Comparison of ENCODE assay signal across 18 cellular contexts in genomic region chr5:119010206-119010605, GRCh38. TPM values are rescaled to one million over a fixed set of nuclear protein-coding genes. Genes with fewer than 3 reads are reported as not detected.
DNase-seq lines count a peak whose midpoint lies in the region; ATAC-seq, FAIRE-seq and TF ChIP-seq lines count a peak whose summit lies in the region.
"Had no signal": no experiment of that assay in that cellular context is flagged by ENCODE, and none has a peak within 500 bp of the region (broad histone marks: within the 10 kb centered on the region; RNA-seq: fewer than 3 reads in every experiment).

No MANE protein-coding gene starts in this region.

- no peak for FAIRE-seq in HepG2 (lab: Jason Lieb, UNC)
- no peak for FAIRE-seq in K562 (lab: Jason Lieb, UNC)
- FAIRE-seq: A549, D721Med, G401.6, GM12892 had no signal

- H3K79me2 ChIP-seq in HepG2 (ENCODE audit: insufficient read depth, low read length) (no peaks in the 10 kb centered on the region), K562 (ENCODE audit: control insufficient read depth, insufficient read depth, low read length) (no peaks in the 10 kb centered on the region)

- H3K4me2 ChIP-seq in HepG2 (ENCODE audit: low read depth, low read length) (no peak overlapping the region), K562 (ENCODE audit: insufficient read depth, low read length) (no peak overlapping the region)
- H3K4me2 ChIP-seq: A549; BLaER1 treated with 17β-estradiol and CSF1 and Interleukin-3, amounts not matched to agents 10 nM and 100 nM had no signal

- CTCF ChIA-PET in HepG2 (lab: Yijun Ruan, JAX; ENCODE audit: low intra/inter-chr PET ratio, low total read pairs) (no interaction called here), K562 (lab: Yijun Ruan, JAX; ENCODE audit: low intra/inter-chr PET ratio) (no interaction called here)

- WGBS in HepG2 (ENCODE audit: low lambda C conversion rate) = 80% methylated on average over 6 of the region's 6 CpGs
- 94% methylated on average over 6 of the region's 6 CpGs for WGBS in right lobe of liver (ENCODE audit: insufficient coverage, low coverage, low lambda C conversion rate, missing lambda C conversion rate)
- 45% methylated on average over 6 of the region's 6 CpGs for WGBS in K562 (ENCODE audit: insufficient coverage, low coverage, missing lambda C conversion rate)
- 91 to 95% methylated on average over 6 of the region's 6 CpGs for WGBS in esophagus squamous epithelium, 2 donors

- no peak for DNase-seq in HepG2 (ENCODE audit: low spot score)
- DNase-seq in right lobe of liver = no peak
- DNase-seq in K562 (ENCODE audit: extremely low read depth in 1 of 4, low spot score in 3 of 4) = no peak
- no peak for DNase-seq in esophagus squamous epithelium (lab: John Stamatoyannopoulos, UW)
- DNase-seq: AML-193; Caco-2; Calu3; CD4-positive, alpha-beta T cell; CD8-positive, alpha-beta T cell; DMS79 treated with DMSO at 0.1 percent for 48 hours; GF-D8 had no signal

- in situ Hi-C loops in HepG2 (cut with HindIII; ENCODE audit: extremely low pct_ligation_motif_present, low pct_unique_long_range_greater_than_20kb) (no loop called here), K562 (cut with MboI) (no loop called here)

- BruUV-seq in HepG2 (replicated peaks; lab: Mats Ljungman, UMichigan) = no TSS peak
- BruUV-seq in K562 (replicated peaks; lab: Mats Ljungman, UMichigan) = no TSS peak

- H3K27me3 ChIP-seq in HepG2 (ENCODE audit: control insufficient read depth in 1 of 2, insufficient read depth in 2 of 2, low read length in 2 of 2) (no peaks in the 10 kb centered on the region; a peak in 1 of 5 replicates), right lobe of liver (no peaks in the 10 kb centered on the region), K562 (ENCODE audit: control insufficient read depth in 2 of 2, insufficient read depth in 2 of 2, low read length in 2 of 2) (no peaks in the 10 kb centered on the region), esophagus squamous epithelium (no peaks in the 10 kb centered on the region)
- H3K27me3 ChIP-seq: BLaER1 treated with 17β-estradiol and CSF1 and Interleukin-3, amounts not matched to agents 10 nM and 100 nM had no signal

- TF ChIP-seq RAD21 in HepG2 (CRISPR knock-in tag; IDR thresholded peaks at IDR 0.05) (no peak), K562 (CRISPR knock-in tag; conservative IDR thresholded peaks at IDR 0.05 in 1 of 2, IDR thresholded peaks at IDR 0.05 in 1 of 2) (no peak)

- H2AFZ ChIP-seq in HepG2 (ENCODE audit: low read length) = no peak overlapping the region
- H2AFZ ChIP-seq in K562 (ENCODE audit: low read depth, low read length) = peak overlapping the region; percentile 62

- H3K36me3 ChIP-seq in HepG2 (replicated peaks in 1 of 2; ENCODE audit: control insufficient read depth in 1 of 2, insufficient read depth in 2 of 2, low read length in 2 of 2) (no peaks in the 10 kb centered on the region), right lobe of liver (no peaks in the 10 kb centered on the region), K562 (ENCODE audit: control insufficient read depth, insufficient read depth, low read length) (no peaks in the 10 kb centered on the region), esophagus squamous epithelium (no peaks in the 10 kb centered on the region)
- H3K36me3 ChIP-seq: BLaER1 treated with 17β-estradiol and CSF1 and Interleukin-3, amounts not matched to agents 10 nM and 100 nM had no signal

- intact Hi-C loops in HepG2 (cut with micrococcal nuclease; ENCODE audit: unreplicated experiment) = no loop called here
- intact Hi-C loops in right lobe of liver (cut with DNase I) = no loop called here
- intact Hi-C loops in K562 (cut with micrococcal nuclease) = no loop called here
- intact Hi-C loops in esophagus squamous epithelium (cut with DNase I) = no loop called here

- no peak for TF ChIP-seq POLR2A in HepG2 (IDR thresholded peaks at IDR 0.05; ENCODE audit: insufficient read depth in 1 of 2, low read depth in 2 of 2, low read length in 2 of 2)
- no peak for TF ChIP-seq POLR2A in right lobe of liver (IDR thresholded peaks at IDR 0.05)
- no peak for TF ChIP-seq POLR2A in K562 (conservative IDR thresholded peaks at IDR 0.05)
- no peak for TF ChIP-seq POLR2A in esophagus squamous epithelium (IDR thresholded peaks at IDR 0.05)

- H3K4me3 ChIP-seq in HepG2 (replicated peaks in 1 of 3; ENCODE audit: insufficient read depth in 1 of 3, low read depth in 2 of 3, low read length in 3 of 3) (no peak overlapping the region), right lobe of liver (no peak overlapping the region), K562 (no peak overlapping the region), esophagus squamous epithelium (no peak overlapping the region)
- H3K4me3 ChIP-seq: A549; BLaER1 treated with 17β-estradiol and CSF1 and Interleukin-3, amounts not matched to agents 10 nM and 100 nM had no signal

- H4K20me1 ChIP-seq in HepG2 (ENCODE audit: insufficient read depth, low read length) (no peaks in the 10 kb centered on the region), K562 (replicated peaks; ENCODE audit: control insufficient read depth, insufficient read depth, low read length) (no peaks in the 10 kb centered on the region)
- H4K20me1 ChIP-seq: BLaER1 treated with 17β-estradiol and CSF1 and Interleukin-3, amounts not matched to agents 10 nM and 100 nM had no signal

- H3K9ac ChIP-seq in HepG2 (ENCODE audit: insufficient read depth, low read depth, low read length) = no peak overlapping the region
- no peak overlapping the region for H3K9ac ChIP-seq in K562 (ENCODE audit: insufficient read depth in 1 of 2, low read depth in 2 of 2, low read length in 2 of 2)
- H3K9ac ChIP-seq: BLaER1 treated with 17β-estradiol and CSF1 and Interleukin-3, amounts not matched to agents 10 nM and 100 nM had no signal

- peaks cover 31% of the 10 kb centered on the region for H3K4me1 ChIP-seq in HepG2 (ENCODE audit: insufficient read depth, low read length)
- peaks cover 0 to 18% (median 5%) of the 10 kb centered on the region in 4 donors for H3K4me1 ChIP-seq in right lobe of liver
- H3K4me1 ChIP-seq in K562 (replicated peaks in 1 of 2; ENCODE audit: control insufficient read depth in 2 of 2, insufficient read depth in 2 of 2, low read length in 2 of 2) = no peaks in the 10 kb centered on the region
- no peaks in the 10 kb centered on the region for H3K4me1 ChIP-seq in esophagus squamous epithelium
- H3K4me1 ChIP-seq: BLaER1 treated with 17β-estradiol and CSF1 and Interleukin-3, amounts not matched to agents 10 nM and 100 nM had no signal

- POLR2A ChIA-PET in HepG2 (lab: Yijun Ruan, JAX) = no interaction called here
- POLR2A ChIA-PET in K562 (lab: Yijun Ruan, JAX) = no interaction called here

- H3K9me1 ChIP-seq in K562 (ENCODE audit: control insufficient read depth, insufficient read depth, low read length) = no peaks in the 10 kb centered on the region

- H3K27ac ChIP-seq in HepG2 (ENCODE audit: extremely low read length, insufficient read depth, low read length) (no peak overlapping the region), right lobe of liver (no peak overlapping the region), K562 (ENCODE audit: extremely low read depth, low read depth, low read length) (no peak overlapping the region), esophagus squamous epithelium (no peak overlapping the region)
- H3K27ac ChIP-seq: A549; BLaER1 treated with 17β-estradiol and CSF1 and Interleukin-3, amounts not matched to agents 10 nM and 100 nM; C4-2B had no signal

- ATAC-seq in HepG2 (no peak), right lobe of liver (no peak), K562 (no peak), GM18498 (IDR thresholded peaks at IDR 0.05; ENCODE audit: unreplicated experiment) (no peak)
- ATAC-seq: A549; CD8-positive, alpha-beta T cell had no signal

- H3K9me3 ChIP-seq in HepG2 (ENCODE audit: low read length) = no peaks in the 10 kb centered on the region
- no peaks in the 10 kb centered on the region for H3K9me3 ChIP-seq in right lobe of liver
- H3K9me3 ChIP-seq in K562 (replicated peaks; ENCODE audit: control insufficient read depth, insufficient read depth, low read depth, low read length) = no peaks in the 10 kb centered on the region
- no peaks in the 10 kb centered on the region for H3K9me3 ChIP-seq in esophagus squamous epithelium
- H3K9me3 ChIP-seq: A549, Caco-2 had no signal

- no peak for TF ChIP-seq CTCF in HepG2 (CRISPR knock-in tag; IDR thresholded peaks at IDR 0.05)
- TF ChIP-seq CTCF in right lobe of liver (IDR thresholded peaks at IDR 0.05) = no peak
- no peak for TF ChIP-seq CTCF in K562 (IDR thresholded peaks at IDR 0.05 in 2 of 3, conservative IDR thresholded peaks at IDR 0.05 in 1 of 3; ENCODE audit: insufficient read depth in 2 of 3, low read depth in 1 of 3, low read length in 3 of 3)
- no peak for TF ChIP-seq CTCF in esophagus squamous epithelium (IDR thresholded peaks at IDR 0.05)

- TF ChIP-seq EP300 in HepG2 (IDR thresholded peaks at IDR 0.05; ENCODE audit: low read depth in 2 of 2, low read length in 2 of 2) = no peak
- TF ChIP-seq EP300 in HepG2 (CRISPR knock-in tag; IDR thresholded peaks at IDR 0.05; ENCODE audit: borderline replicate concordance) = no peak
- no peak for TF ChIP-seq EP300 in K562 (IDR thresholded peaks at IDR 0.05; ENCODE audit: low read length)

RNA-seq across cellular contexts. Expression of gene DTWD2, which starts 21.9 kb away (rescaled TPM):
- total RNA-seq in HepG2 (2016; rRNA removed; fragmentation: Illumina TruSeq; extraction: Trizol) (6.0 and 7.9 TPM in 2 replicates), right lobe of liver (10 to 100 TPM in 2 of 6 experiments, 1 to 10 TPM in 4; 3.7 to 13.4 (median 7.0) TPM), K562 (2014; rRNA removed) (7.4 and 10.8 TPM in 2 replicates), K562 (2014; rRNA removed; fragmentation: Illumina TruSeq; extraction: Trizol) (4.9 and 5.4 TPM in 2 replicates), K562 (2015; rRNA removed; fragmentation: Illumina TruSeq; extraction: Trizol) (4.9 TPM in 2 replicates), K562 (2021) (5.5 TPM in 2 replicates), esophagus squamous epithelium (10 to 100 TPM in 2 of 4 donors, 1 to 10 TPM in 2; 7.4 to 11.5 (median 9.9) TPM)
- 1.7 and 1.8 TPM in 2 replicates for total RNA-seq in HepG2 (2016; cell fraction: cytosol; rRNA removed; fragmentation: Illumina TruSeq; extraction: Trizol; ENCODE audit: low read depth)
- total RNA-seq in HepG2 (2016; cell fraction: insoluble cytoplasmic fraction; rRNA removed; fragmentation: Illumina TruSeq; extraction: Trizol) = 5.5 and 7.0 TPM in 2 replicates
- 2.2 and 2.3 TPM in 2 replicates for total RNA-seq in HepG2 (2016; cell fraction: membrane; rRNA removed; fragmentation: Illumina TruSeq; extraction: Trizol)
- 6.0 and 6.2 TPM in 2 replicates for total RNA-seq in HepG2 (2016; cell fraction: nucleus; rRNA removed; fragmentation: Illumina TruSeq; extraction: Trizol)
- polyA plus RNA-seq in HepG2 (2011; rRNA removed) (1.1 and 1.6 TPM in 2 replicates), K562 (2011; rRNA removed) (2.2 and 3.1 TPM in 2 replicates), K562 (2014; fragmentation: Illumina TruSeq; extraction: Trizol) (3.1 and 3.7 TPM in 2 replicates), K562 (2014; fragmentation: Nextera tagmentation; extraction: Ambion mirVana) (1 to 10 TPM in 1 of 2 experiments, under 1 TPM in 1; 0.99 to 1.1 TPM), K562 (2014; rRNA removed) (3.2 and 4.1 TPM in 2 replicates)
- 1.5 and 2.7 TPM in 2 replicates for polyA plus RNA-seq in HepG2 (2011; cell fraction: cytosol; rRNA removed)
- 2.1 and 2.2 TPM in 2 replicates for polyA plus RNA-seq in HepG2 (2011; cell fraction: nucleus; rRNA removed)
- polyA plus RNA-seq in HepG2 (2012) = 1.5 and 2.0 TPM in 2 replicates
- 0.26 and 0.34 TPM in 2 replicates for polyA plus RNA-seq in HepG2 (2016; cell fraction: cytosol; fragmentation: Illumina TruSeq; extraction: Trizol; ENCODE audit: low read depth)
- polyA plus RNA-seq in HepG2 (2016; cell fraction: insoluble cytoplasmic fraction; fragmentation: Illumina TruSeq; extraction: Trizol; ENCODE audit: low read depth) = 5.9 and 6.0 TPM in 2 replicates
- 0.77 and 0.94 TPM in 2 replicates for polyA plus RNA-seq in HepG2 (2016; cell fraction: membrane; fragmentation: Illumina TruSeq; extraction: Trizol; ENCODE audit: low read depth)
- polyA plus RNA-seq in HepG2 (2016; cell fraction: nucleus; fragmentation: Illumina TruSeq; extraction: Trizol; ENCODE audit: insufficient read depth, low read depth) = 3.3 and 3.6 TPM in 2 replicates
- 2.5 and 4.5 TPM in 2 replicates for polyA minus RNA-seq in HepG2 (2011; rRNA and poly(A)+ RNA removed; ENCODE audit: low replicate concordance)
- polyA minus RNA-seq in HepG2 (2011; cell fraction: cytosol; rRNA and poly(A)+ RNA removed) = 2.6 and 4.8 TPM in 2 replicates
- polyA minus RNA-seq in HepG2 (2011; cell fraction: nucleus; rRNA and poly(A)+ RNA removed) = 6.5 and 7.1 TPM in 2 replicates
- total RNA-seq in K562 (2011; cell fraction: chromatin; rRNA removed; ENCODE audit: low replicate concordance) = 1.4 and 1.7 TPM in 2 replicates
- 1.2 and 1.7 TPM in 2 replicates for total RNA-seq in K562 (2011; cell fraction: nucleolus; rRNA removed)
- 1.7 and 2.4 TPM in 2 replicates for total RNA-seq in K562 (2011; cell fraction: nucleoplasm; rRNA removed)
- polyA plus RNA-seq in K562 (2011; cell fraction: cytosol; rRNA removed) = 2.9 and 3.5 TPM in 2 replicates
- 1.6 and 1.9 TPM in 2 replicates for polyA plus RNA-seq in K562 (2011; cell fraction: nucleus; rRNA removed)
- 3.0 and 20.2 TPM in 2 replicates for polyA plus RNA-seq in K562 (2012)
- 2.8 and 3.6 TPM in 2 replicates for polyA minus RNA-seq in K562 (2011; rRNA and poly(A)+ RNA removed)
- 3.0 and 5.0 TPM in 2 replicates for polyA minus RNA-seq in K562 (2011; cell fraction: cytosol; rRNA and poly(A)+ RNA removed)
- 1.9 and 2.4 TPM in 2 replicates for polyA minus RNA-seq in K562 (2011; cell fraction: nucleus; rRNA and poly(A)+ RNA removed)

Comparison
In these comparisons a context has a peak if more than half of its experiments do, and no peak if none do; other contexts are left out.
1. Of the 241 proteins assayed by ChIP-seq in both HepG2 and K562: peak only in HepG2: none; only in K562: none; in both: PRDM10; in neither: 240.